Comparison of ENCODE assay signal across 9 cellular contexts in genomic region chr9:35826071-35826701, GRCh38. TPM values are rescaled to one million over a fixed set of nuclear protein-coding genes. Genes with fewer than 3 reads are reported as not detected.
DNase-seq lines count a peak whose midpoint lies in the region; ATAC-seq and TF ChIP-seq lines count a peak whose summit lies in the region.
"Had no signal": no experiment of that assay in that cellular context is flagged by ENCODE, and none has a peak within 500 bp of the region (broad histone marks: within the 10 kb centered on the region; RNA-seq: fewer than 3 reads in every experiment).

No MANE protein-coding gene starts in this region.

- ATAC-seq in HG03378 (IDR thresholded peaks at IDR 0.05; ENCODE audit: unreplicated experiment), result peak; percentile 60
- peak; percentile 41 for ATAC-seq in Right ventricle myocardium superior (ENCODE audit: poor library complexity)

- DNase-seq in Ammon's horn (ENCODE audit: low spot score) (peak; percentile 73), GM12864 (ENCODE audit: low read depth) (peak; percentile 44), NCI-H524 treated with DMSO at 0.1 percent for 48 hours (lab: John Stamatoyannopoulos, UW) (peak; percentile 19), Right ventricle myocardium superior (no peak), retina (peak; percentile 58), putamen (ENCODE audit: low spot score) (no peak)
- peak; percentile 55 for DNase-seq in activated naive CD4-positive, alpha-beta T cell treated with anti-CD3 and anti-CD28 coated beads for 36 hours

- intact Hi-C loops in activated naive CD4-positive, alpha-beta T cell treated with anti-CD3 and anti-CD28 coated beads for 36 hours (cut with micrococcal nuclease), result loop anchor here (1.0 to 5.0 kb wide), 8 partner anchors 11 to 709 kb away; partner anchors contain the start of genes ATOSB, CREB3, HINT2 and RECK
- intact Hi-C loops in Right ventricle myocardium superior (cut with DNase I), result loop anchor here (5.0 kb wide), 1 partner anchor 34 kb away; the partner anchor contains the start of gene NPR2

- peaks cover 24% of the 10 kb centered on the region for H3K4me1 Mint-ChIP-seq in activated naive CD4-positive, alpha-beta T cell treated with anti-CD3 and anti-CD28 coated beads for 36 hours (ENCODE audit: low read depth)

- H3K27ac Mint-ChIP-seq in activated naive CD4-positive, alpha-beta T cell treated with anti-CD3 and anti-CD28 coated beads for 36 hours, result no peak overlapping the region

- peak overlapping the region; percentile 10 for H3K4me3 Mint-ChIP-seq in activated naive CD4-positive, alpha-beta T cell treated with anti-CD3 and anti-CD28 coated beads for 36 hours

- no peak overlapping the region for H3K4me3 ChIP-seq in GM12864 (ENCODE audit: low read depth, low read length)

- CTCF ChIA-PET in activated naive CD4-positive, alpha-beta T cell treated with anti-CD3 and anti-CD28 coated beads for 36 hours (lab: Charles Lee), result interaction anchor here (0.6 to 2.5 kb wide), 35 partner anchors 8 to 210 kb away, joined by 3 to 33 read pairs (median 4); partner anchors contain the start of genes HINT2 and SPAG8

- no peaks in the 10 kb centered on the region for H3K9me3 Mint-ChIP-seq in activated naive CD4-positive, alpha-beta T cell treated with anti-CD3 and anti-CD28 coated beads for 36 hours

- TF ChIP-seq CTCF in GM12864 (IDR thresholded peaks at IDR 0.05; ENCODE audit: low read depth, low read length, missing control alignments), result peak; percentile 75

- H3K27me3 Mint-ChIP-seq in activated naive CD4-positive, alpha-beta T cell treated with anti-CD3 and anti-CD28 coated beads for 36 hours (ENCODE audit: low read depth), result peaks cover 2% of the 10 kb centered on the region

- no peaks in the 10 kb centered on the region for H3K36me3 Mint-ChIP-seq in activated naive CD4-positive, alpha-beta T cell treated with anti-CD3 and anti-CD28 coated beads for 36 hours (ENCODE audit: low read depth)

RNA-seq across cellular contexts. Expression of gene FAM221B, which starts 2.3 kb away (rescaled TPM):
- not detected for total RNA-seq in activated naive CD4-positive, alpha-beta T cell treated with anti-CD3 and anti-CD28 coated beads for 36 hours
- total RNA-seq in Right ventricle myocardium superior, result not detected
- total RNA-seq: skeletal muscle tissue had no signal

RNA-seq across cellular contexts. Expression of gene TMEM8B, which starts 2.8 kb away (rescaled TPM):
- total RNA-seq in activated naive CD4-positive, alpha-beta T cell treated with anti-CD3 and anti-CD28 coated beads for 36 hours, result 1 to 10 TPM; 6.2 to 6.6 TPM
- total RNA-seq in Right ventricle myocardium superior, result 13.3 TPM

RNA-seq across cellular contexts. Expression of gene HINT2, which starts 11.3 kb away (rescaled TPM):
- 10 to 100 TPM; 61.0 to 68.3 TPM for total RNA-seq in activated naive CD4-positive, alpha-beta T cell treated with anti-CD3 and anti-CD28 coated beads for 36 hours
- 82.9 TPM for total RNA-seq in Right ventricle myocardium superior

RNA-seq across cellular contexts. Expression of gene SPAG8, which starts 14.1 kb away (rescaled TPM):
- total RNA-seq in activated naive CD4-positive, alpha-beta T cell treated with anti-CD3 and anti-CD28 coated beads for 36 hours, result 1 to 10 TPM in 1 of 2 experiments, under 1 TPM in 1; 0.95 to 1.1 TPM
- total RNA-seq in Right ventricle myocardium superior, result 1.8 TPM

RNA-seq across cellular contexts. Expression of gene NPR2, which starts 34.8 kb away (rescaled TPM):
- 1 to 10 TPM; 3.6 to 5.5 TPM for total RNA-seq in activated naive CD4-positive, alpha-beta T cell treated with anti-CD3 and anti-CD28 coated beads for 36 hours
- total RNA-seq in Right ventricle myocardium superior, result 24.2 TPM

Comparison
In these comparisons a context has a peak if more than half of its experiments do, and no peak if none do; other contexts are left out.
1. DNase-seq: peak in Ammon's horn (single experiment), GM12864 (single experiment), NCI-H524 treated with DMSO at 0.1 percent for 48 hours (single experiment), activated naive CD4-positive, alpha-beta T cell treated with anti-CD3 and anti-CD28 coated beads for 36 hours (single experiment) and retina (single experiment); none in Right ventricle myocardium superior (single experiment) and putamen (single experiment).